Comparison of ENCODE assay signal across 9 cellular contexts in the genomic region with DNA sequence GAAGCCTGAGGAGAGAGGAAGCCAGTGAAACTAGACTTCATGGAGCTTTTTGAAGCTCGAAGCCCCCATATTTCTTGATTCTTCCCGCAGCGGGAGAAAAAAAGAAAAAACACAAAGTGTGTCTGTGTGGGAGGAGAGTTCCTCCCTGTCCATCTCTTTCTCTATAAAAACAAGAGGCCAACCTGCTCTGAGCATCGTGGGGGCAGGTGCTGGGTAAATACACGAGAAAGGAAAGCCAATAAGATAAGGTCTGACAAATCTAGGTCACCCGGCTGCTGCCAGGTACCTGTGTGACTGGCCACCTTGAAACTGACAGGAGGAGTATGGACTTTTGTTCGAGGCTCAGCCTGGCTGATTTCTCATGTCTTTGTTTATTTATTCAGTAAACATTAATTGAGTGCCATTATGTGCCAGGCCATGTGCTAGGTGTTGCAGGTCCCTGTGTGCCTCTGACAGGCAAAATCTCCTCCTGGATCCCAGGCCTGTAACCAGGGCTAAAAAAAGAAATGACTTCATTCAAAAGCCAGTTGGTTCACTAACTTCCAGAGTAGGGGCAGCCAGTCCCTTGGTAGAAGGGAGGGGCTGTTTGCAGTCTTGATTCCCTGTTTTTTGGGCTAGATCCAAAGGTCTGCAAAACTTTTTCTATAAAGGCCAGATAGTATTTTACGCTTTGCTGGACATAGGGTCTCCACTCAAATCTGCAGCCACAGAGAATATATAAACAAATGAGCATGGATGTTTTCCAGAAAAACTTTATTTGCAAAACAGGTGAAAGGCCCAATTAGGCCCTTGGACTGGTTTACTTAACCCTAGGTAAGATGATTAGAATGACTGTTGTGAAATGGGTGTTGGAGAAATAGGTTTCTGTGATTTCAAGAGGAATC. TPM values are rescaled to one million over a fixed set of nuclear protein-coding genes. Genes with fewer than 3 reads are reported as not detected.
DNase-seq lines count a peak whose midpoint lies in the region; ATAC-seq, FAIRE-seq and TF ChIP-seq lines count a peak whose summit lies in the region.
"Had no signal": no experiment of that assay in that cellular context is flagged by ENCODE, and none has a peak within 500 bp of the region (broad histone marks: within the 10 kb centered on the region; RNA-seq: fewer than 3 reads in every experiment).

No MANE protein-coding gene starts in this region.

- H3K27ac ChIP-seq in A549 (0 out of 6 replicates have a peak overlapping the region, but pooled peaks of 1 of the 2 experiments have one; percentile 1), adrenal gland (peak overlapping the region in 4 of 5 donors; percentile 37 to 84 (median 74)), stomach smooth muscle (ENCODE audit: low read length) (peak overlapping the region; percentile 94)

- DNase-seq in A549 (ENCODE audit: low read depth in 1 of 2, low spot score in 1 of 2) (no peak), HuH-7 (ENCODE audit: low spot score) (peak; percentile 53), adrenal gland (peak in 6 of 7 donors; percentile 42 to 69 (median 44)), T-helper 9 cell (no peak)
- no peak for DNase-seq in activated T-helper 1 cell treated with anti-CD3 and anti-CD28 coated beads, Interleukin-12 subunit alpha, Interleukin-12 subunit beta, Interleukin-2, Interleukin-4 antibody, amounts not matched to agents 30 ng/mL and 10 ng/mL and 1 ng/mL, durations not matched to agents 14 hours and 24 hours and 36 hours (ENCODE audit: low spot score)

- TF ChIP-seq CTCF in A549 (IDR thresholded peaks at IDR 0.05) (no peak), adrenal gland (IDR thresholded peaks at IDR 0.05) (no peak)

- no peak for TF ChIP-seq RAD21 in A549 (conservative IDR thresholded peaks at IDR 0.05 in 1 of 2, IDR thresholded peaks at IDR 0.05 in 1 of 2)

- peak overlapping the region; percentile 50 to 72 for H3K9ac ChIP-seq in stomach smooth muscle (ENCODE audit: low read length in 2 of 2)

- H3K4me1 Mint-ChIP-seq in activated T-helper 1 cell treated with anti-CD3 and anti-CD28 coated beads, Interleukin-12 subunit alpha, Interleukin-12 subunit beta, Interleukin-2, Interleukin-4 antibody, amounts not matched to agents 30 ng/mL and 10 ng/mL and 1 ng/mL, durations not matched to agents 14 hours and 24 hours and 36 hours (ENCODE audit: low read depth), result peaks cover 57% of the 10 kb centered on the region

- H3K36me3 ChIP-seq in adrenal gland (replicated peaks in 1 of 2) (no peaks in the 10 kb centered on the region), stomach smooth muscle (ENCODE audit: control insufficient read depth in 2 of 2, insufficient read depth in 2 of 2, low read length in 2 of 2) (no peaks in the 10 kb centered on the region)

- no peaks in the 10 kb centered on the region for H3K27me3 Mint-ChIP-seq in activated T-helper 1 cell treated with anti-CD3 and anti-CD28 coated beads, Interleukin-12 subunit alpha, Interleukin-12 subunit beta, Interleukin-2, Interleukin-4 antibody, amounts not matched to agents 30 ng/mL and 10 ng/mL and 1 ng/mL, durations not matched to agents 14 hours and 24 hours and 36 hours (ENCODE audit: insufficient read depth)

- no peak for TF ChIP-seq POLR2A in A549 (IDR thresholded peaks at IDR 0.05; ENCODE audit: low read length)
- no peak for TF ChIP-seq POLR2A in adrenal gland (IDR thresholded peaks at IDR 0.05)

- POLR2A ChIA-PET in A549 (lab: Yijun Ruan, JAX), result no interaction called here

- H3K9me3 Mint-ChIP-seq in activated T-helper 1 cell treated with anti-CD3 and anti-CD28 coated beads, Interleukin-12 subunit alpha, Interleukin-12 subunit beta, Interleukin-2, Interleukin-4 antibody, amounts not matched to agents 30 ng/mL and 10 ng/mL and 1 ng/mL, durations not matched to agents 14 hours and 24 hours and 36 hours, result no peaks in the 10 kb centered on the region

- H3K4me3 ChIP-seq in A549 (no peak overlapping the region), adrenal gland (no peak overlapping the region), stomach smooth muscle (ENCODE audit: low read length in 2 of 2) (peak overlapping the region; percentile 2 to 61)

- H3K36me3 Mint-ChIP-seq in activated T-helper 1 cell treated with anti-CD3 and anti-CD28 coated beads, Interleukin-12 subunit alpha, Interleukin-12 subunit beta, Interleukin-2, Interleukin-4 antibody, amounts not matched to agents 30 ng/mL and 10 ng/mL and 1 ng/mL, durations not matched to agents 14 hours and 24 hours and 36 hours (ENCODE audit: low read depth), result no peaks in the 10 kb centered on the region

- H3K4me3 Mint-ChIP-seq in activated T-helper 1 cell treated with anti-CD3 and anti-CD28 coated beads, Interleukin-12 subunit alpha, Interleukin-12 subunit beta, Interleukin-2, Interleukin-4 antibody, amounts not matched to agents 30 ng/mL and 10 ng/mL and 1 ng/mL, durations not matched to agents 14 hours and 24 hours and 36 hours, result no peak overlapping the region

- peak overlapping the region; percentile 21; the same call in 2 of the 3 replicates for H3K4me2 ChIP-seq in A549

- FAIRE-seq in A549 (lab: Jason Lieb, UNC) (no peak), islet of Langerhans (lab: Jason Lieb, UNC) (peak; percentile 96)
- FAIRE-seq: TTC549 had no signal

- no peak for TF ChIP-seq EP300 in A549 (IDR thresholded peaks at IDR 0.05)

- 64% methylated on average over 8 of the region's 8 CpGs for WGBS in A549 (ENCODE audit: missing lambda C conversion rate)
- 35 to 40% (median 37%) methylated on average over 8 of the region's 8 CpGs for WGBS in adrenal gland, 4 donors

- CTCF ChIA-PET in A549 (lab: Yijun Ruan, JAX), result interaction anchor here (1.8 kb wide), 1 partner anchor 11 kb away, joined by 8 read pairs; no protein-coding TSS in a partner anchor

- H3K9me3 ChIP-seq in A549 (no peaks in the 10 kb centered on the region), adrenal gland (replicated peaks in 1 of 3) (no peaks in the 10 kb centered on the region), stomach smooth muscle (ENCODE audit: control insufficient read depth in 2 of 2, low read length in 2 of 2) (no peaks in the 10 kb centered on the region)

- intact Hi-C loops in adrenal gland (cut with DNase I), result loop anchor here in 1 of 2 donors (5.0 kb wide), 1 partner anchor 35 kb away; the partner anchor contains the start of gene YPEL2
- intact Hi-C loops in activated T-helper 1 cell treated with anti-CD3 and anti-CD28 coated beads, Interleukin-12 subunit alpha, Interleukin-12 subunit beta, Interleukin-2, Interleukin-4 antibody, amounts not matched to agents 30 ng/mL and 10 ng/mL and 1 ng/mL, durations not matched to agents 14 hours and 24 hours and 36 hours (cut with micrococcal nuclease), result no loop called here

- H3K27me3 ChIP-seq in adrenal gland (no peaks in the 10 kb centered on the region), stomach smooth muscle (ENCODE audit: control insufficient read depth in 1 of 2, insufficient read depth in 2 of 2, low read length in 2 of 2) (no peaks in the 10 kb centered on the region)

- peaks cover 40% of the 10 kb centered on the region for H3K4me1 ChIP-seq in A549
- peaks cover 58 to 85% of the 10 kb centered on the region in 2 donors for H3K4me1 ChIP-seq in adrenal gland (replicated peaks in 1 of 2)
- H3K4me1 ChIP-seq in stomach smooth muscle (ENCODE audit: control insufficient read depth, insufficient read depth, low read length), result peaks cover 86% of the 10 kb centered on the region

- ATAC-seq in A549, result peak in 1 of 2 experiments; percentile 15; a peak in 1 of 6 replicates
- no peak for ATAC-seq in GM18867 (IDR thresholded peaks at IDR 0.05; ENCODE audit: unreplicated experiment)

- no peak overlapping the region for H3K27ac Mint-ChIP-seq in activated T-helper 1 cell treated with anti-CD3 and anti-CD28 coated beads, Interleukin-12 subunit alpha, Interleukin-12 subunit beta, Interleukin-2, Interleukin-4 antibody, amounts not matched to agents 30 ng/mL and 10 ng/mL and 1 ng/mL, durations not matched to agents 14 hours and 24 hours and 36 hours

TF ChIP-seq in A549, 52 proteins besides CTCF, POLR2A, EP300 and RAD21:
- TF ChIP-seq, protein P1, sequence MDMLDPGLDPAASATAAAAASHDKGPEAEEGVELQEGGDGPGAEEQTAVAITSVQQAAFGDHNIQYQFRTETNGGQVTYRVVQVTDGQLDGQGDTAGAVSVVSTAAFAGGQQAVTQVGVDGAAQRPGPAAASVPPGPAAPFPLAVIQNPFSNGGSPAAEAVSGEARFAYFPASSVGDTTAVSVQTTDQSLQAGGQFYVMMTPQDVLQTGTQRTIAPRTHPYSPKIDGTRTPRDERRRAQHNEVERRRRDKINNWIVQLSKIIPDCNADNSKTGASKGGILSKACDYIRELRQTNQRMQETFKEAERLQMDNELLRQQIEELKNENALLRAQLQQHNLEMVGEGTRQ (IDR thresholded peaks at IDR 0.05), result no peak
- TF ChIP-seq ZFP36 (IDR thresholded peaks at IDR 0.05; ENCODE audit: borderline replicate concordance, partially characterized antibody), result no peak

RNA-seq across cellular contexts. Expression of gene YPEL2, which starts 35.6 kb away (rescaled TPM):
- 8.2 and 9.6 TPM in 2 replicates for polyA plus RNA-seq in A549 (2011; rRNA removed)
- polyA plus RNA-seq in A549 (2012; cell fraction: cytosol; rRNA removed), result 0.94 and 1.3 TPM in 2 replicates
- polyA plus RNA-seq in A549 (2012; cell fraction: nucleus; rRNA removed), result 1.3 and 1.4 TPM in 2 replicates
- 2.2 to 5.4 TPM (median 4.7 TPM) in 3 replicates for polyA plus RNA-seq in A549 (2017; fragmentation: RNase III; extraction: RNeasy Plus Mini Kit Qiagen cat#74134 plus additional on column Dnase treatment)
- 13.4 and 20.6 TPM in 2 replicates for polyA minus RNA-seq in A549 (2011; rRNA and poly(A)+ RNA removed)
- 10 to 100 TPM in 7 of 8 donors, 1 to 10 TPM in 1; 5.8 to 33.5 (median 28.4) TPM for total RNA-seq in adrenal gland
- 1 to 10 TPM; 6.0 to 7.9 (median 6.1) TPM for polyA plus RNA-seq in adrenal gland
- total RNA-seq in activated T-helper 1 cell treated with anti-CD3 and anti-CD28 coated beads, Interleukin-12 subunit alpha, Interleukin-12 subunit beta, Interleukin-2, Interleukin-4 antibody, amounts not matched to agents 30 ng/mL and 10 ng/mL and 1 ng/mL, durations not matched to agents 14 hours and 24 hours and 36 hours, result 7.4 and 7.9 TPM in 2 replicates

Comparison
In these comparisons a context has a peak if more than half of its experiments do, and no peak if none do; other contexts are left out.
1. DNase-seq: peak in HuH-7 (single experiment) and adrenal gland (6 of 7); none in A549 (0 of 2), activated T-helper 1 cell treated with anti-CD3 and anti-CD28 coated beads, Interleukin-12 subunit alpha, Interleukin-12 subunit beta, Interleukin-2, Interleukin-4 antibody, amounts not matched to agents 30 ng/mL and 10 ng/mL and 1 ng/mL, durations not matched to agents 14 hours and 24 hours and 36 hours (single experiment) and T-helper 9 cell (single experiment).
2. H3K4me3 ChIP-seq: peak in stomach smooth muscle (2 of 2); none in A549 (single experiment) and adrenal gland (0 of 4).